8 cellular contexts compared by ENCODE assay signal in genomic region chr18:13136056-13136688, GRCh38.
DNase-seq lines count a peak whose midpoint lies in the region; ATAC-seq and TF ChIP-seq lines count a peak whose summit lies in the region.

No MANE protein-coding gene starts in this region.

- TF ChIP-seq CTCF in foreskin fibroblast (IDR thresholded peaks at IDR 0.05; ENCODE audit: low read depth, low read length): no peak

- ATAC-seq in HG02678 (IDR thresholded peaks at IDR 0.05; ENCODE audit: unreplicated experiment): peak; percentile 15
- ATAC-seq in HG02970 (IDR thresholded peaks at IDR 0.05; ENCODE audit: low FRiP score, unreplicated experiment): no peak

- H3K27me3 Mint-ChIP-seq in CD8-positive, alpha-beta memory T cell: peaks cover 0 to 10% of the 10 kb centered on the region in 2 donors
- H3K27me3 Mint-ChIP-seq in activated CD4-positive, alpha-beta memory T cell treated with anti-CD3 and anti-CD28 coated beads, Interleukin-2, amount 10 ng/mL, durations not matched to agents 7 days and 5 days: peaks cover 13% of the 10 kb centered on the region

- no peaks in the 10 kb centered on the region for H3K27me3 ChIP-seq in CD8-positive, alpha-beta memory T cell (ENCODE audit: insufficient read depth, low read length, poor library complexity, severe bottlenecking)

- peak in 4 of 5 donors; percentile 24 to 83 (median 68) for DNase-seq in CD8-positive, alpha-beta memory T cell
- DNase-seq in activated CD4-positive, alpha-beta memory T cell treated with anti-CD3 and anti-CD28 coated beads, Interleukin-2, amount 10 ng/mL, durations not matched to agents 7 days and 5 days: peak; percentile 35
- DNase-seq in foreskin fibroblast: peak in 1 of 2 donors; percentile 46
- no peak for DNase-seq in pons (ENCODE audit: low spot score)
- DNase-seq in NCI-H345 (lab: John Stamatoyannopoulos, UW): no peak

- no peaks in the 10 kb centered on the region for H3K36me3 ChIP-seq in CD8-positive, alpha-beta memory T cell (ENCODE audit: insufficient read depth, low read length)

- H3K27ac Mint-ChIP-seq in CD8-positive, alpha-beta memory T cell: peak overlapping the region in 7 of 8 donors; percentile 54 to 94 (median 78)
- peak overlapping the region; percentile 6 for H3K27ac Mint-ChIP-seq in activated CD4-positive, alpha-beta memory T cell treated with anti-CD3 and anti-CD28 coated beads, Interleukin-2, amount 10 ng/mL, durations not matched to agents 7 days and 5 days

- peaks cover 0 to 12% (median 0%) of the 10 kb centered on the region in 3 donors for H3K36me3 Mint-ChIP-seq in CD8-positive, alpha-beta memory T cell
- H3K36me3 Mint-ChIP-seq in activated CD4-positive, alpha-beta memory T cell treated with anti-CD3 and anti-CD28 coated beads, Interleukin-2, amount 10 ng/mL, durations not matched to agents 7 days and 5 days (ENCODE audit: low read depth): peaks cover 3% of the 10 kb centered on the region

- H3K4me1 Mint-ChIP-seq in CD8-positive, alpha-beta memory T cell: peaks cover 26 to 33% (median 31%) of the 10 kb centered on the region in 3 donors
- peaks cover 27% of the 10 kb centered on the region for H3K4me1 Mint-ChIP-seq in activated CD4-positive, alpha-beta memory T cell treated with anti-CD3 and anti-CD28 coated beads, Interleukin-2, amount 10 ng/mL, durations not matched to agents 7 days and 5 days

- H3K27ac ChIP-seq in CD8-positive, alpha-beta memory T cell (ENCODE audit: low read depth, low read length): no peak overlapping the region
- peak overlapping the region in 15 of 21 experiments; percentile 1 to 84 (median 65) for H3K27ac ChIP-seq in skin epidermis

- H3K9me3 Mint-ChIP-seq in CD8-positive, alpha-beta memory T cell: no peaks in the 10 kb centered on the region
- H3K9me3 Mint-ChIP-seq in activated CD4-positive, alpha-beta memory T cell treated with anti-CD3 and anti-CD28 coated beads, Interleukin-2, amount 10 ng/mL, durations not matched to agents 7 days and 5 days: no peaks in the 10 kb centered on the region

- peak overlapping the region; percentile 81 to 98 (median 95) for H3K4me3 Mint-ChIP-seq in CD8-positive, alpha-beta memory T cell
- peak overlapping the region; percentile 61 for H3K4me3 Mint-ChIP-seq in activated CD4-positive, alpha-beta memory T cell treated with anti-CD3 and anti-CD28 coated beads, Interleukin-2, amount 10 ng/mL, durations not matched to agents 7 days and 5 days

- CTCF ChIA-PET in CD8-positive, alpha-beta memory T cell (lab: Charles Lee): interaction anchor here (1.4 kb wide), 1 partner anchor 23 kb away, joined by 4 read pairs; no protein-coding TSS in a partner anchor
- CTCF ChIA-PET in activated CD4-positive, alpha-beta memory T cell treated with anti-CD3 and anti-CD28 coated beads, Interleukin-2, amount 10 ng/mL, durations not matched to agents 7 days and 5 days (lab: Charles Lee): no interaction called here

- peak overlapping the region; percentile 80 for H3K4me3 ChIP-seq in CD8-positive, alpha-beta memory T cell (ENCODE audit: low read length)
- H3K4me3 ChIP-seq in foreskin fibroblast (ENCODE audit: low read depth in 1 of 2, low read length in 2 of 2): peak overlapping the region; percentile 55 to 56
- H3K4me3 ChIP-seq in skin epidermis: peak overlapping the region; percentile 49 to 62 (median 54)

- H3K4me1 ChIP-seq in CD8-positive, alpha-beta memory T cell (ENCODE audit: insufficient read depth, low read length): peaks cover 10% of the 10 kb centered on the region

- no peaks in the 10 kb centered on the region for H3K9me3 ChIP-seq in CD8-positive, alpha-beta memory T cell (ENCODE audit: low read length)

- POLR2A ChIA-PET in CD8-positive, alpha-beta memory T cell (lab: Charles Lee): interaction anchor here (0.7 to 2.4 kb wide), 4 partner anchors 89 to 244 kb away, joined by 3 to 11 read pairs (median 6); partner anchors contain the start of genes CEP192 and SEH1L
- POLR2A ChIA-PET in activated CD4-positive, alpha-beta memory T cell treated with anti-CD3 and anti-CD28 coated beads, Interleukin-2, amount 10 ng/mL, durations not matched to agents 7 days and 5 days (lab: Charles Lee): no interaction called here

Comparison
In these comparisons a context has a peak if more than half of its experiments do, and no peak if none do; other contexts are left out.
1. DNase-seq: peak in CD8-positive, alpha-beta memory T cell (4 of 5) and activated CD4-positive, alpha-beta memory T cell treated with anti-CD3 and anti-CD28 coated beads, Interleukin-2, amount 10 ng/mL, durations not matched to agents 7 days and 5 days (single experiment); none in pons (single experiment) and NCI-H345 (single experiment).
2. Peak in every context shown above with its lines, with median percentiles within 50 percentile points of each other: H3K4me3 ChIP-seq.